In genomic region chr4:75673027-75673958, GRCh38 we compare ENCODE assay signal across 8 cellular contexts. TPM values are rescaled to one million over a fixed set of nuclear protein-coding genes. Genes with fewer than 3 reads are reported as not detected.
A peak's percentile ranks its signal among the peaks of the same experiment; 100 is the strongest.
DNase-seq lines count a peak whose midpoint lies in the region; ATAC-seq and TF ChIP-seq lines count a peak whose summit lies in the region.

TSS of gene G3BP2 (minus strand) at chr4:75673411. CDS start at chr4:75662025, 11,386 bp downstream.

- TF ChIP-seq CTCF in GM20000 (IDR thresholded peaks at IDR 0.05; ENCODE audit: extremely low read depth, missing control alignments) (no peak), lung (IDR thresholded peaks at IDR 0.05; ENCODE audit: control extremely low read depth, extremely low read depth) (no peak)

- H3K36me3 ChIP-seq in lung (ENCODE audit: control insufficient read depth in 2 of 2, insufficient read depth in 2 of 2, low read length in 2 of 2): no peaks in the 10 kb centered on the region

- H3K27me3 ChIP-seq in lung (ENCODE audit: control insufficient read depth, insufficient read depth): no peaks in the 10 kb centered on the region

- peak within 1 kb of the TSS; percentile 82 for H3K4me3 ChIP-seq in lung

- POLR2A ChIA-PET in activated CD8-positive, alpha-beta memory T cell treated with anti-CD3 and anti-CD28 coated beads for 36 hours (lab: Charles Lee): interaction anchor here (0.6 to 3.1 kb wide), 6 partner anchors 9 to 174 kb away, joined by 3 to 23 read pairs (median 4); partner anchors contain the start of gene USO1

- DNase-seq in CMK (ENCODE audit: low read depth): peak; percentile 94
- peak; percentile 94 for DNase-seq in GM20000 (ENCODE audit: low spot score)
- peak; percentile 98 for DNase-seq in HT-29 (ENCODE audit: low spot score)
- peak; percentile 96 to 98 for DNase-seq in NOMO-1 (lab: John Stamatoyannopoulos, UW; ENCODE audit: unreplicated experiment in 2 of 2)
- peak; percentile 95 for DNase-seq in effector CD8-positive, alpha-beta T cell (lab: John Stamatoyannopoulos, UW)
- DNase-seq in lung (ENCODE audit: low spot score): peak; percentile 98
- peak; percentile 89 to 97 (median 96) for DNase-seq in stimulated activated CD4-positive, alpha-beta T cell treated with anti-CD3 and anti-CD28 coated beads, TNF-alpha, amount 100 ng/mL, for 4 hours (ENCODE audit: low read depth in 3 of 3)

- peak; percentile 99 for ATAC-seq in lung (ENCODE audit: insufficient read depth, low FRiP score)

- peak within 1 kb of the TSS; percentile 92 to 94 for H3K27ac ChIP-seq in lung (ENCODE audit: low read depth in 1 of 2, low read length in 1 of 2)

- CTCF ChIA-PET in activated CD8-positive, alpha-beta memory T cell treated with anti-CD3 and anti-CD28 coated beads for 36 hours (lab: Charles Lee): interaction anchor here (0.9 kb wide), 1 partner anchor 50 kb away, joined by 3 read pairs; no protein-coding TSS in a partner anchor

- H3K9me3 ChIP-seq in lung (ENCODE audit: control insufficient read depth in 2 of 2, insufficient read depth in 1 of 2, low read length in 1 of 2): no peaks in the 10 kb centered on the region

- peaks cover 0 to 23% of the 10 kb centered on the region in 2 donors for H3K4me1 ChIP-seq in lung (ENCODE audit: control insufficient read depth in 2 of 2, insufficient read depth in 2 of 2, low read length in 2 of 2)

- 0% methylated on average over 82 to 83 of the region's 83 CpGs for WGBS in lung, 2 donors

RNA-seq across cellular contexts. Expression of gene G3BP2, which starts in this region (rescaled TPM):
- total RNA-seq in HT-29 (2014; rRNA removed; shearing (Covaris generic)): 54.0 and 59.4 TPM in 2 replicates
- total RNA-seq in activated CD8-positive, alpha-beta memory T cell treated with anti-CD3 and anti-CD28 coated beads for 36 hours: 100 to 1,000 TPM; 195 to 201 TPM
- total RNA-seq in lung: 100 to 1,000 TPM in 1 of 2 donors, 10 to 100 TPM in 1; 86.2 to 112 TPM
- 10 to 100 TPM; 16.1 to 51.4 TPM for polyA plus RNA-seq in lung

Comparison
In these comparisons a context has a peak if more than half of its experiments do, and no peak if none do; other contexts are left out.
1. Peak in every context shown above with its lines: DNase-seq, ATAC-seq, H3K4me3 ChIP-seq and H3K27ac ChIP-seq.